ENCODE assay signal across 19 cellular contexts in genomic region chr13:111855016-111855590, GRCh38.
DNase-seq lines count a peak whose midpoint lies in the region; ATAC-seq, FAIRE-seq and TF ChIP-seq lines count a peak whose summit lies in the region.
"Had no signal": no experiment of that assay in that cellular context is flagged by ENCODE, and none has a peak within 500 bp of the region (broad histone marks: within the 10 kb centered on the region; RNA-seq: fewer than 3 reads in every experiment).

No MANE protein-coding gene starts in this region.

- POLR2A ChIA-PET in H1 (lab: Charles Lee; ENCODE audit: partially characterized antibody): interaction anchor here (1.8 kb wide), 1 partner anchor 9 kb away, joined by 9 read pairs; no protein-coding TSS in a partner anchor

- H3K4ac ChIP-seq in H1 (replicated peaks; ENCODE audit: insufficient read length, low read depth, low read length) (no peak overlapping the region), neuronal stem cell (ENCODE audit: low read length) (no peak overlapping the region)

- H2BK5ac ChIP-seq in H1 (ENCODE audit: low read depth, low read length) (no peak overlapping the region), neuronal stem cell (ENCODE audit: low read length) (no peak overlapping the region)

- CTCF ChIA-PET in H1 (lab: Charles Lee; ENCODE audit: partially characterized antibody): interaction anchor here (0.5 kb wide), 1 partner anchor 218 kb away, joined by 5 read pairs; no protein-coding TSS in a partner anchor

- WGBS in H1 (ENCODE audit: extremely low coverage in 1 of 2, insufficient coverage in 1 of 2, insufficient read length in 1 of 2, insufficient replicate concordance in 2 of 2, low coverage in 1 of 2, low lambda C conversion rate in 2 of 2, missing lambda C conversion rate in 1 of 2), 2 experiments: 92% methylated on average over 14 of the region's 14 CpGs; no CpG with 5 or more reads in 1 of the 2 experiments
- no CpG with 5 or more reads among the region's 14 CpGs for WGBS in neuronal stem cell (ENCODE audit: extremely low coverage in 2 of 2, insufficient read length in 2 of 2, insufficient replicate concordance in 1 of 2), 2 donors

- H3K14ac ChIP-seq in H1 (ENCODE audit: insufficient read length) (no peak overlapping the region), neuronal stem cell (ENCODE audit: low read length) (no peak overlapping the region)

- H3K27ac ChIP-seq in left ventricle myocardium inferior (replicated peaks) (no peak overlapping the region), H1 (ENCODE audit: low read depth, low read length) (no peak overlapping the region), neuronal stem cell (replicated peaks; ENCODE audit: low read length) (no peak overlapping the region)
- H3K27ac ChIP-seq: GM23248 had no signal

- no peak overlapping the region for H4K5ac ChIP-seq in H1 (ENCODE audit: insufficient read length, low read depth, low read length)

- H3K23ac ChIP-seq in H1 (ENCODE audit: insufficient read length) (no peak overlapping the region), neuronal stem cell (ENCODE audit: low read depth, low read length, poor library complexity) (no peak overlapping the region)

- no peaks in the 10 kb centered on the region for H3K79me2 ChIP-seq in H1 (ENCODE audit: control insufficient read depth in 1 of 2, insufficient read depth in 2 of 2, low read length in 2 of 2)

- H3K4me3 ChIP-seq in left ventricle myocardium inferior (no peak overlapping the region), H1 (ENCODE audit: extremely low read depth in 1 of 4, insufficient read depth in 2 of 4, low read depth in 3 of 4, low read length in 4 of 4) (no peak overlapping the region), neuronal stem cell (ENCODE audit: low read length in 2 of 2) (no peak overlapping the region)
- H3K4me3 ChIP-seq: GM23248 had no signal

- no peak overlapping the region for H3K56ac ChIP-seq in H1 (replicated peaks; ENCODE audit: insufficient read length, low read depth, low read length)

- H2BK120ac ChIP-seq in H1 (replicated peaks; ENCODE audit: low read depth, low read length) (no peak overlapping the region), neuronal stem cell (ENCODE audit: low read depth, low read length) (no peak overlapping the region)

- no peak overlapping the region for H2BK12ac ChIP-seq in H1 (ENCODE audit: low read depth, low read length)
- no peak overlapping the region for H2BK12ac ChIP-seq in neuronal stem cell (ENCODE audit: low read length)

- H3K23me2 ChIP-seq in H1 (ENCODE audit: low read depth, low read length): no peaks in the 10 kb centered on the region

- H2AK5ac ChIP-seq in H1 (ENCODE audit: low read depth, low read length) (no peak overlapping the region), neuronal stem cell (ENCODE audit: low read depth, low read length) (peak overlapping the region; percentile 41)

- no peak overlapping the region for H3K4me2 ChIP-seq in H1 (ENCODE audit: insufficient read depth in 1 of 2, low read depth in 2 of 2, low read length in 2 of 2)
- H3K4me2 ChIP-seq in neuronal stem cell (ENCODE audit: insufficient read depth, low read length, poor library complexity, severe bottlenecking): no peak overlapping the region

- no peak for TF ChIP-seq POLR2A in H1 (IDR thresholded peaks at IDR 0.05; ENCODE audit: control extremely low read depth in 1 of 2, low read depth in 2 of 2, low read length in 2 of 2)

- H2BK15ac ChIP-seq in H1 (ENCODE audit: low read length): peak overlapping the region; percentile 16; the same call in 1 of the 2 replicates
- H2BK15ac ChIP-seq in neuronal stem cell (ENCODE audit: low read length): peak overlapping the region; percentile 49

- no peak overlapping the region for H2AFZ ChIP-seq in H1 (ENCODE audit: low read length)
- H2AFZ ChIP-seq in neuronal stem cell (ENCODE audit: low read length): no peak overlapping the region
- H2AFZ ChIP-seq: GM23248 had no signal

- TF ChIP-seq EP300 in H1 (IDR thresholded peaks at IDR 0.05; ENCODE audit: borderline replicate concordance in 1 of 2, low read depth in 2 of 2, low read length in 2 of 2): no peak

- FAIRE-seq in H1 (lab: Jason Lieb, UNC): no peak
- FAIRE-seq: GM12891, GM18507 had no signal

- DNase-seq in cardiac septum (ENCODE audit: low spot score) (peak; percentile 38), left ventricle myocardium inferior (no peak), H1 (ENCODE audit: low read depth in 1 of 2, low spot score in 2 of 2) (peak in 1 of 2 experiments; percentile 14), islet precursor cell (peak; percentile 28), neuronal stem cell (ENCODE audit: low spot score) (no peak), NOMO-1 treated with dmso at 0.1 percent for 144 hours (lab: John Stamatoyannopoulos, UW; ENCODE audit: unreplicated experiment) (no peak), NCI-H1048 (lab: John Stamatoyannopoulos, UW) (no peak)
- DNase-seq: C1 segment of cervical spinal cord; Calu3; CD4-positive, alpha-beta memory T cell; COR-L47; DMS53; GF-D8; GM23248; H9 had no signal

- H3K36me3 ChIP-seq in left ventricle myocardium inferior: no peaks in the 10 kb centered on the region
- no peaks in the 10 kb centered on the region for H3K36me3 ChIP-seq in H1 (ENCODE audit: control insufficient read depth in 2 of 4, insufficient read depth in 4 of 4, low read length in 3 of 4)
- H3K36me3 ChIP-seq in neuronal stem cell (replicated peaks in 1 of 2; ENCODE audit: control insufficient read depth in 2 of 2, insufficient read depth in 2 of 2, low read length in 2 of 2): no peaks in the 10 kb centered on the region

- no peak for TF ChIP-seq RAD21 in H1 (IDR thresholded peaks at IDR 0.05 in 1 of 2, conservative IDR thresholded peaks at IDR 0.05 in 1 of 2; ENCODE audit: low read depth in 2 of 2, low read length in 2 of 2)

- peaks cover 4% of the 10 kb centered on the region for H3K4me1 ChIP-seq in left ventricle myocardium inferior
- H3K4me1 ChIP-seq in H1 (replicated peaks in 1 of 4; ENCODE audit: control insufficient read depth in 3 of 4, insufficient read depth in 4 of 4, low read length in 3 of 4): peaks cover 0 to 10% (median 8%) of the 10 kb centered on the region in 4 experiments; a peak in 4 of 7 replicates
- H3K4me1 ChIP-seq in neuronal stem cell (ENCODE audit: control insufficient read depth in 2 of 2, insufficient read depth in 1 of 2, low read depth in 1 of 2, low read length in 2 of 2): peaks cover 7 to 10% of the 10 kb centered on the region in 2 donors

- H3K9me3 ChIP-seq in left ventricle myocardium inferior (replicated peaks) (no peaks in the 10 kb centered on the region), H1 (ENCODE audit: insufficient read depth in 2 of 2, low read depth in 1 of 2, low read length in 1 of 2) (no peaks in the 10 kb centered on the region), neuronal stem cell (replicated peaks in 1 of 2; ENCODE audit: control insufficient read depth in 2 of 2, insufficient read depth in 1 of 2, low read depth in 1 of 2, low read length in 2 of 2) (no peaks in the 10 kb centered on the region)

- H3K79me1 ChIP-seq in H1 (ENCODE audit: low read depth, low read length) (no peaks in the 10 kb centered on the region), neuronal stem cell (ENCODE audit: low read depth, low read length) (no peaks in the 10 kb centered on the region)

- H3K27me3 ChIP-seq in left ventricle myocardium inferior (ENCODE audit: low read depth): peaks cover 69% of the 10 kb centered on the region
- H3K27me3 ChIP-seq in H1 (replicated peaks in 1 of 4; ENCODE audit: control insufficient read depth in 3 of 4, extremely low read depth in 1 of 4, insufficient read depth in 3 of 4, low read length in 3 of 4): no peaks in the 10 kb centered on the region; a peak in 1 of 7 replicates
- peaks cover 0 to 8% (median 0%) of the 10 kb centered on the region in 3 experiments for H3K27me3 ChIP-seq in neuronal stem cell (ENCODE audit: control insufficient read depth in 3 of 3, insufficient read depth in 3 of 3, low read depth in 1 of 3, low read length in 3 of 3)

- H4K8ac ChIP-seq in H1 (ENCODE audit: extremely low read depth, insufficient read depth, low read length): peak overlapping the region; percentile 12; the same call in 1 of the 2 replicates
- no peak overlapping the region for H4K8ac ChIP-seq in neuronal stem cell (ENCODE audit: low read depth, low read length)

- ATAC-seq in HG03039 (IDR thresholded peaks at IDR 0.05; ENCODE audit: unreplicated experiment): no peak
- ATAC-seq: HCT116 had no signal

- no peaks in the 10 kb centered on the region for H4K20me1 ChIP-seq in H1 (replicated peaks in 1 of 2; ENCODE audit: control insufficient read depth in 1 of 2, insufficient read depth in 2 of 2, low read length in 2 of 2)

- no peak overlapping the region for H3K18ac ChIP-seq in H1 (ENCODE audit: extremely low read depth, low read length)
- no peak overlapping the region for H3K18ac ChIP-seq in neuronal stem cell (ENCODE audit: low read length)

- no peak overlapping the region for H2BK20ac ChIP-seq in H1 (ENCODE audit: low read length)

- TF ChIP-seq CTCF in left ventricle myocardium inferior (IDR thresholded peaks at IDR 0.05; ENCODE audit: borderline replicate concordance) (no peak), H1 (IDR thresholded peaks at IDR 0.05; ENCODE audit: control extremely low read depth in 1 of 3, insufficient read depth in 1 of 3, low read depth in 1 of 3, low read length in 3 of 3) (no peak)

- H3K9ac ChIP-seq in H1 (replicated peaks in 1 of 4; ENCODE audit: extremely low read depth in 1 of 4, low read depth in 3 of 4, low read length in 3 of 4) (no peak overlapping the region), neuronal stem cell (ENCODE audit: low read depth, low read length, poor library complexity) (no peak overlapping the region)
- H3K9ac ChIP-seq: GM23248 had no signal

- no peak overlapping the region for H4K91ac ChIP-seq in H1 (replicated peaks; ENCODE audit: insufficient read length, low read length)
- H4K91ac ChIP-seq in neuronal stem cell (ENCODE audit: low read depth, low read length, poor library complexity): no peak overlapping the region

- intact Hi-C loops in cardiac septum (cut with DNase I) (no loop called here), left ventricle myocardium inferior (cut with micrococcal nuclease) (no loop called here)

TF ChIP-seq in H1, 55 proteins besides CTCF, POLR2A, EP300 and RAD21:
- no peak for TF ChIP-seq RNF2 (IDR thresholded peaks at IDR 0.05; ENCODE audit: borderline replicate concordance, low read depth, low read length, missing control alignments, poor library complexity, severe bottlenecking)
- TF ChIP-seq YY1 (IDR thresholded peaks at IDR 0.05; ENCODE audit: low read depth, low read length): no peak
- no peak for TF ChIP-seq CBX5 (IDR thresholded peaks at IDR 0.05; ENCODE audit: low read depth, low read length)
- no peak for TF ChIP-seq TAF7 (optimal IDR thresholded peaks at IDR 0.05; ENCODE audit: borderline replicate concordance, low read depth, low read length)

Comparison
In these comparisons a context has a peak if more than half of its experiments do, and no peak if none do; other contexts are left out.
1. DNase-seq: peak in cardiac septum (single experiment) and islet precursor cell (single experiment); none in left ventricle myocardium inferior (single experiment), neuronal stem cell (single experiment), NOMO-1 treated with dmso at 0.1 percent for 144 hours (single experiment) and NCI-H1048 (single experiment).